18 cellular contexts compared by ENCODE assay signal in the genomic region with DNA sequence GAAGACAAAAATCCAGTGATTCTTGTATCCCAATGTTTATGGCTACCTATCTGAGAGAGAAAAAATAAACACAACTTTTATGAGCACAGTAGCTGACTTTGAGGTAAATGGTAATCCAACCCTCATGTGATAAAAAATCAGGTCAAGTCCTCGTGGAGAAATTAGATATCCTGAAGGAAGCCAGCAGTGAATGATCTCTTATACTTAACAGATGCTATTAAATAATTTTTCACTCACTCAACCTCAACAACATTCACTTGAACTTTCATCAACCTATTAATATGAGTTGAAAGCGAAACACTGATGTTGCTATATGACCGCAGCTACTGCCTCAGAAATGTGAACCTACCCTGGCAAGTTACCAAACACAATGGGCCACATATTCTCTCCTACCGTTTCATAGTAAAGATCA.
DNase-seq lines count a peak whose midpoint lies in the region; ATAC-seq and TF ChIP-seq lines count a peak whose summit lies in the region.
"Had no signal": no experiment of that assay in that cellular context is flagged by ENCODE, and none has a peak within 500 bp of the region (broad histone marks: within the 10 kb centered on the region; RNA-seq: fewer than 3 reads in every experiment).

No MANE protein-coding gene starts in this region.

- no peaks in the 10 kb centered on the region for H3K27me3 ChIP-seq in thyroid gland
- H3K27me3 ChIP-seq: SJSA1, testis had no signal

- intact Hi-C loops in thyroid gland (cut with DNase I), result no loop called here

- TF ChIP-seq CTCF in GM12865 (IDR thresholded peaks at IDR 0.05; ENCODE audit: insufficient read depth, low read depth, low read length, missing control alignments) (no peak), thyroid gland (IDR thresholded peaks at IDR 0.05) (no peak)

- TF ChIP-seq POLR2A in thyroid gland (IDR thresholded peaks at IDR 0.05), result no peak

- ATAC-seq in GM19452 (IDR thresholded peaks at IDR 0.05; ENCODE audit: unreplicated experiment) (peak; percentile 87), HG03108 (IDR thresholded peaks at IDR 0.05; ENCODE audit: unreplicated experiment) (peak; percentile 59), HG03520 (IDR thresholded peaks at IDR 0.05; ENCODE audit: unreplicated experiment) (no peak), GM18502 (IDR thresholded peaks at IDR 0.05; ENCODE audit: poor library complexity, unreplicated experiment) (no peak), HG03139 (IDR thresholded peaks at IDR 0.05; ENCODE audit: unreplicated experiment) (no peak)

- DNase-seq in GM12865 (ENCODE audit: low read depth) (peak; percentile 37), NCI-H524 treated with DMSO at 0.1 percent for 48 hours (lab: John Stamatoyannopoulos, UW) (peak; percentile 80), thyroid gland (no peak)
- DNase-seq: activated CD4-positive, alpha-beta T cell treated with anti-CD3 and anti-CD28 coated beads for 1 hour; activated effector memory CD4-positive, alpha-beta T cell treated with Interleukin-2 at 50 U/mL for 16 hours; endodermal cell; MV-4-11; OCI-M1; stimulated activated CD4-positive, alpha-beta T cell treated with anti-CD3 and anti-CD28 coated beads, Interleukin-4, amount 100 ng/mL, for 24 hours; stimulated activated CD8-positive, alpha-beta memory T cell treated with anti-CD3 and anti-CD28 coated beads, Interleukin-4, amount 100 ng/mL, for 48 hours; testis had no signal

- no peaks in the 10 kb centered on the region for H3K9me3 ChIP-seq in thyroid gland
- H3K9me3 ChIP-seq: SJSA1, testis had no signal

- no peaks in the 10 kb centered on the region for H3K36me3 ChIP-seq in thyroid gland
- H3K36me3 ChIP-seq: SJSA1 had no signal

- WGBS in thyroid gland, 2 donors, result 61 to 68% methylated on average over 4 of the region's 4 CpGs

- no peak overlapping the region for H3K4me3 ChIP-seq in GM12865 (ENCODE audit: low read depth, low read length)
- no peak overlapping the region for H3K4me3 ChIP-seq in thyroid gland (replicated peaks in 1 of 3)
- H3K4me3 ChIP-seq: SJSA1, testis had no signal

- H3K27ac ChIP-seq in thyroid gland, result no peak overlapping the region
- H3K27ac ChIP-seq: parathyroid adenoma, SJSA1, testis had no signal

- no peaks in the 10 kb centered on the region for H3K4me1 ChIP-seq in thyroid gland
- H3K4me1 ChIP-seq: parathyroid adenoma, SJSA1, testis had no signal

Comparison
In these comparisons a context has a peak if more than half of its experiments do, and no peak if none do; other contexts are left out.
1. DNase-seq: peak in GM12865 (single experiment) and NCI-H524 treated with DMSO at 0.1 percent for 48 hours (single experiment); none in thyroid gland (0 of 2).
2. ATAC-seq: peak in GM19452 (single experiment) and HG03108 (single experiment); none in HG03520 (single experiment), GM18502 (single experiment) and HG03139 (single experiment).